ENCODE assay signal across 22 cellular contexts in the genomic region with DNA sequence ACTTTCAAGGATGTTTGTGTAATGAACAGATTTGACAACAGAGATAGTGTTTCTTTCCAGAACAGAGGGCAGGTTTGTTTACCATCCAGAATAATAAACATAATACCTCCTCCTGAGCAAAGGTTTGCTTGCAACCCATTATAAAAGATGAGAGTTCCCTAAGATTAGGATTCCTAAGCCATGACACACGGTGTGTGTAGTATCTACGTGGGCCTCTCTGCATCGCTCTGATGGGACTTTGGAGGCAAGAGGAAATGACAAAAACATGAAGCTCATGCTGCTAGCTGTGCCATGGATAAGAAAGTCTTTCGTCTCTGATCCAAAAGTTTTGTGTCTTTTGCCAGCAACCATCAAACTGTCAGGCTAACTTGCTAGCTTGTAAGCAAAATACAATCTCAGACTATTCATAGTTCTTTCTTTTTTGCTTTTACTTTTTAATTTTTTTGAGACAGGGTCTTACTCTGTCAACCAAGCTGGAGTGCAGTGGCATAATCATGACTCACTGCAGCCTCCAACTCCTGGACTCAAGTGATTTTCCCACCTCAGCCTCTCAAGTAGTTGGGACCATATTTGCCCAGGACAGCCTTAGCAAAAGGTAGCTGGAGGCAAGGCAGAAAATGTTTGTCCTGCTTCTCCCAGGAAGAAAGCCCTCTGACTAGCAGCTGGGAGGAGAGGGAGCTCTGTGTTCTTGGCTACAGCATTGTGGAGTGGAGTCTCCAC.
A peak's percentile ranks its signal among the peaks of the same experiment; 100 is the strongest.
DNase-seq lines count a peak whose midpoint lies in the region; ATAC-seq and TF ChIP-seq lines count a peak whose summit lies in the region.
"Had no signal": no experiment of that assay in that cellular context is flagged by ENCODE, and none has a peak within 500 bp of the region (broad histone marks: within the 10 kb centered on the region; RNA-seq: fewer than 3 reads in every experiment).

No MANE protein-coding gene starts in this region.

- no peak overlapping the region for H3K9ac ChIP-seq in GM23248
- H3K9ac ChIP-seq: KMS-11 had no signal

- no peak for ATAC-seq in GM18505 (IDR thresholded peaks at IDR 0.05; ENCODE audit: unreplicated experiment)
- ATAC-seq: heart right ventricle had no signal

- H3K9me3 ChIP-seq in GM23248 (ENCODE audit: low read depth): no peaks in the 10 kb centered on the region
- H3K9me3 ChIP-seq: testis had no signal

- H3K36me3 ChIP-seq in GM23248 (ENCODE audit: low read depth): no peaks in the 10 kb centered on the region; the same call in 1 of the 2 replicates

- H3F3A ChIP-seq in GM23248 (ENCODE audit: insufficient read depth): peaks cover 37% of the 10 kb centered on the region

- H3K9me2 ChIP-seq in GM23248 (ENCODE audit: insufficient read depth): no peaks in the 10 kb centered on the region

- H3K4me1 ChIP-seq in GM23248 (ENCODE audit: insufficient read depth): peaks cover 31% of the 10 kb centered on the region
- H3K4me1 ChIP-seq: testis had no signal

- no peaks in the 10 kb centered on the region for H4K20me1 ChIP-seq in GM23248 (ENCODE audit: insufficient read depth)

- H3K4me3 ChIP-seq in GM23248: no peak overlapping the region; the same call in 1 of the 2 replicates
- H3K4me3 ChIP-seq in choroid plexus epithelial cell (ENCODE audit: low read depth, low read length): no peak overlapping the region
- H3K4me3 ChIP-seq: heart right ventricle, SK-N-MC, testis had no signal

- H2AFZ ChIP-seq in GM23248: no peak overlapping the region

- H3K27ac ChIP-seq in GM23248: peak overlapping the region; percentile 15
- H3K27ac ChIP-seq: C4-2B, heart right ventricle, KMS-11, SK-N-MC, testis had no signal

- no peaks in the 10 kb centered on the region for H3K79me2 ChIP-seq in GM23248 (ENCODE audit: insufficient read depth)

- H3K4me2 ChIP-seq in GM23248 (ENCODE audit: unreplicated experiment): peak overlapping the region; percentile 13
- H3K4me2 ChIP-seq: KMS-11 had no signal

- in situ Hi-C loops in GM23248 (cut with MboI): no loop called here

- TF ChIP-seq CTCF in choroid plexus epithelial cell (conservative IDR thresholded peaks at IDR 0.05; ENCODE audit: low read depth, low read length): no peak

- 14 to 19% methylated on average over 4 of the region's 4 CpGs for WGBS in GM23248 (ENCODE audit: low coverage in 1 of 2, low lambda C conversion rate in 2 of 2, missing lambda C conversion rate in 2 of 2), 2 experiments

- DNase-seq in GM23248 (peak; percentile 62), NCI-H226 (peak; percentile 68), choroid plexus epithelial cell (ENCODE audit: low read depth) (peak; percentile 46), renal cortical epithelial cell (ENCODE audit: low read depth) (peak; percentile 29), SHP77 treated with DMSO at 0.1 percent for 48 hours (lab: John Stamatoyannopoulos, UW) (no peak), NCI-H1930 (lab: John Stamatoyannopoulos, UW) (no peak)
- DNase-seq: activated CD4-positive, alpha-beta T cell treated with anti-CD3 and anti-CD28 coated beads for 48 hours; activated effector memory CD4-positive, alpha-beta T cell treated with Interleukin-2 at 50 U/mL for 16 hours; amygdala; DMS153; effector memory CD4-positive, alpha-beta T cell; heart right ventricle; kidney; NCI-H1092 treated with DMSO at 0.1 percent for 48 hours; NCI-H526 treated with DMSO at 0.1 percent for 48 hours; OCI-M1; stimulated activated CD4-positive, alpha-beta T cell treated with anti-CD3 and anti-CD28 coated beads, Interleukin-12 subunit alpha, Interleukin-12 subunit beta, amount 100 ng/mL, for 4 hours; testis had no signal

- H3K27me3 ChIP-seq in GM23248 (replicated peaks; ENCODE audit: insufficient read depth): no peaks in the 10 kb centered on the region
- H3K27me3 ChIP-seq: heart right ventricle, testis had no signal

- TF ChIP-seq POLR2A in GM18505 (IDR thresholded peaks at IDR 0.05; ENCODE audit: borderline replicate concordance, extremely low read depth, insufficient read depth, insufficient read length): no peak

Comparison
In these comparisons a context has a peak if more than half of its experiments do, and no peak if none do; other contexts are left out.
1. DNase-seq: peak in GM23248 (single experiment), NCI-H226 (single experiment), choroid plexus epithelial cell (single experiment) and renal cortical epithelial cell (single experiment); none in SHP77 treated with DMSO at 0.1 percent for 48 hours (single experiment) and NCI-H1930 (0 of 2).